In the genomic region with DNA sequence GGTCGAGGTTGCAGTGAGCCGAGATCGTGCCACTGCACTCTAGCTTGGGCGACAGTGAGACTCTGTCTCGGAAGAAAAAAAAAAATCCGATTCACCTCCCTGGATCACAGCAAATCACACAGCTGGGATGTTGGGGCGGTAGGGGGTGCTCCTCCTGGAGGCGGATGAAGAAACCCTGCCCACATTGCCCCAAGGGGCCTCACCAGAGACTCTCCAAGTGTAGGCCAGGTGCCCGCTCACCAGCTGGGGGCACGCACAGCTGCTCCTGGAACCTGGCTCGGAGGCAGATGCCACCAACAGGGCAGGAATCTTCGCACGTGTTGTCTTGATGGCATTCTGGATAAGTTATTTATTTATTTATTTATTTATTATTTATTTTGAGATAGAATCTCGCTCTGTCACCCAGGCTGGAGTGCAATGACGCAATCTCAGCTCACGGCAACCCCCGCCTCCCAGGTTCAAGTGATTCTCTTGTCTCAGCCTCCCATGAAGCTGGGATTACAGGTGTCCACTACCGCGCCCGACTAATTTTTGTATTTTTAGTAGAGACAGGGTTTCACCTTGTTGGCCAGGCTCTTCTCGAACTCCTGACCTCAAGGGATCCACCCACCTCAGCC, we compare ENCODE assay signal across 30 cellular contexts. TPM values are rescaled to one million over a fixed set of nuclear protein-coding genes. Genes with fewer than 3 reads are reported as not detected.
DNase-seq lines count a peak whose midpoint lies in the region; ATAC-seq, FAIRE-seq and TF ChIP-seq lines count a peak whose summit lies in the region.
"Had no signal": no experiment of that assay in that cellular context is flagged by ENCODE, and none has a peak within 500 bp of the region (broad histone marks: within the 10 kb centered on the region; RNA-seq: fewer than 3 reads in every experiment).

No MANE protein-coding gene starts in this region.

- H3K4ac ChIP-seq in trophoblast cell (ENCODE audit: low read depth, low read length), result no peak overlapping the region

- H3K27ac ChIP-seq in HepG2 (ENCODE audit: extremely low read length, insufficient read depth, low read length), result no peak overlapping the region
- no peak overlapping the region for H3K27ac ChIP-seq in right lobe of liver
- H3K27ac ChIP-seq in OCI-LY7 (ENCODE audit: low read depth, low read length, poor library complexity, severe bottlenecking), result no peak overlapping the region
- no peak overlapping the region for H3K27ac ChIP-seq in trophoblast cell (ENCODE audit: low read depth, low read length)
- H3K27ac ChIP-seq: brain microvascular endothelial cell, neutrophil, sigmoid colon, upper lobe of right lung, WERI-Rb-1 had no signal

- H3K27me3 ChIP-seq in HepG2 (ENCODE audit: control insufficient read depth in 1 of 2, insufficient read depth in 2 of 2, low read length in 2 of 2), result no peaks in the 10 kb centered on the region; a peak in 2 of 5 replicates
- H3K27me3 ChIP-seq in right lobe of liver, result no peaks in the 10 kb centered on the region
- no peaks in the 10 kb centered on the region for H3K27me3 ChIP-seq in trophoblast cell (ENCODE audit: insufficient read depth, low read length)
- H3K27me3 ChIP-seq: adrenal gland, brain microvascular endothelial cell, neutrophil, sigmoid colon, upper lobe of right lung had no signal

- no peak overlapping the region for H2BK12ac ChIP-seq in trophoblast cell (ENCODE audit: low read length)

- no peaks in the 10 kb centered on the region for H3K9me3 Mint-ChIP-seq in type B pancreatic cell
- H3K9me3 Mint-ChIP-seq: activated T-cell treated with anti-CD3 and anti-CD28 coated beads, Interleukin-2, amount 50 U/mL, for 4 hours; stimulated activated memory B cell treated with anti-CD40 and anti-IgM and Interleukin-4, amounts not matched to agents 10 μg/mL and 1 μg/mL and 100 μg/mL, for 72 hours had no signal

- H3K4me3 Mint-ChIP-seq in type B pancreatic cell, result peak overlapping the region; percentile 74
- H3K4me3 Mint-ChIP-seq: stimulated activated memory B cell treated with anti-CD40 and anti-IgM and Interleukin-4, amounts not matched to agents 10 μg/mL and 1 μg/mL and 100 μg/mL, for 72 hours had no signal

- H3K4me1 Mint-ChIP-seq in type B pancreatic cell (ENCODE audit: unreplicated experiment), result peaks cover 16% of the 10 kb centered on the region

- WGBS in HepG2 (ENCODE audit: low lambda C conversion rate), result 95% methylated on average over 21 of the region's 21 CpGs
- 93% methylated on average over 12 of the region's 21 CpGs for WGBS in right lobe of liver (ENCODE audit: insufficient coverage, low coverage, low lambda C conversion rate, missing lambda C conversion rate)
- no CpG with 5 or more reads among the region's 21 CpGs for WGBS in trophoblast cell (ENCODE audit: extremely low coverage, insufficient coverage, insufficient read length)

- H3K9me2 ChIP-seq in OCI-LY7 (ENCODE audit: insufficient read depth, low read length), result no peaks in the 10 kb centered on the region

- H2AFZ ChIP-seq in HepG2 (ENCODE audit: low read length), result no peak overlapping the region
- H2AFZ ChIP-seq in OCI-LY7 (ENCODE audit: low read length), result no peak overlapping the region
- no peak overlapping the region for H2AFZ ChIP-seq in trophoblast cell (ENCODE audit: insufficient read depth, low read length, poor library complexity)

- TF ChIP-seq EP300 in HepG2 (IDR thresholded peaks at IDR 0.05; ENCODE audit: low read depth in 2 of 2, low read length in 2 of 2) (no peak), HepG2 (CRISPR knock-in tag; IDR thresholded peaks at IDR 0.05; ENCODE audit: borderline replicate concordance) (no peak)

- H3K23ac ChIP-seq in trophoblast cell (ENCODE audit: low read length), result no peak overlapping the region

- H3K36me3 ChIP-seq in HepG2 (replicated peaks in 1 of 2; ENCODE audit: control insufficient read depth in 1 of 2, insufficient read depth in 2 of 2, low read length in 2 of 2) (peaks cover 12 to 25% of the 10 kb centered on the region in 2 experiments), right lobe of liver (peaks cover 0 to 24% (median 10%) of the 10 kb centered on the region in 4 donors), OCI-LY7 (ENCODE audit: insufficient read depth, low read length) (peaks cover 53% of the 10 kb centered on the region), trophoblast cell (ENCODE audit: control insufficient read depth in 1 of 2, insufficient read depth in 2 of 2, low read length in 2 of 2) (peaks cover 29 to 34% of the 10 kb centered on the region in 2 experiments)

- TF ChIP-seq POLR2A in HepG2 (IDR thresholded peaks at IDR 0.05; ENCODE audit: insufficient read depth in 1 of 2, low read depth in 2 of 2, low read length in 2 of 2), result no peak
- no peak for TF ChIP-seq POLR2A in right lobe of liver (IDR thresholded peaks at IDR 0.05)

- H4K8ac ChIP-seq in trophoblast cell (ENCODE audit: low read depth, low read length), result no peak overlapping the region

- H4K12ac ChIP-seq in trophoblast cell (ENCODE audit: low read depth, low read length), result no peak overlapping the region

- CTCF ChIA-PET in HepG2 (lab: Yijun Ruan, JAX; ENCODE audit: low intra/inter-chr PET ratio, low total read pairs) (no interaction called here), OCI-LY7 (lab: Charles Lee; ENCODE audit: unreplicated experiment) (no interaction called here)

- no peak overlapping the region for H3K18ac ChIP-seq in trophoblast cell (ENCODE audit: low read length)

- POLR2A ChIA-PET in HepG2 (lab: Yijun Ruan, JAX) (interaction anchor here (2.7 kb wide), 1 partner anchor 9 kb away, joined by 22 read pairs; a partner anchor contains a TSS), OCI-LY7 (lab: Charles Lee) (interaction anchor here (1.5 kb wide), 1 partner anchor 9 kb away, joined by 4 read pairs; a partner anchor contains a TSS)

- in situ Hi-C loops in HepG2 (cut with HindIII; ENCODE audit: extremely low pct_ligation_motif_present, low pct_unique_long_range_greater_than_20kb), result no loop called here

- H3K9ac ChIP-seq in HepG2 (ENCODE audit: insufficient read depth, low read depth, low read length) (no peak overlapping the region), trophoblast cell (ENCODE audit: low read length) (no peak overlapping the region)

- peaks cover 32% of the 10 kb centered on the region for H3K4me1 ChIP-seq in HepG2 (ENCODE audit: insufficient read depth, low read length)
- H3K4me1 ChIP-seq in right lobe of liver, result peaks cover 0 to 22% (median 4%) of the 10 kb centered on the region in 4 donors
- peaks cover 17% of the 10 kb centered on the region for H3K4me1 ChIP-seq in OCI-LY7 (ENCODE audit: insufficient read depth, low read length, poor library complexity, severe bottlenecking)
- H3K4me1 ChIP-seq in trophoblast cell (ENCODE audit: control insufficient read depth in 1 of 2, insufficient read depth in 2 of 2, low read length in 2 of 2), result peaks cover 8 to 9% of the 10 kb centered on the region in 2 experiments

- no peak for FAIRE-seq in HepG2 (lab: Jason Lieb, UNC)

- no peak overlapping the region for H2BK120ac ChIP-seq in trophoblast cell (ENCODE audit: insufficient read depth, low read length, poor library complexity)

- DNase-seq in HepG2 (ENCODE audit: low spot score) (no peak), right lobe of liver (no peak), OCI-LY7 (ENCODE audit: low spot score) (no peak), type B pancreatic cell (ENCODE audit: extremely low spot score, unreplicated experiment) (no peak), trophoblast cell (no peak)
- DNase-seq: activated naive CD4-positive, alpha-beta T cell; activated T-cell treated with anti-CD3 and anti-CD28 coated beads, Interleukin-2, amount 50 U/mL, for 4 hours; adrenal gland; brain microvascular endothelial cell; DMS79 treated with DMSO at 0.1 percent for 48 hours; mesenchymal stem cell; NCI-H1105; NCI-H1930; NCI-H2227 treated with DMSO at 0.1 percent for 48 hours; NCI-H526 treated with DMSO at 0.1 percent for 48 hours; SIG-M5; sigmoid colon; stimulated activated CD4-positive, alpha-beta T cell treated with anti-CD3 and anti-CD28 coated beads, Interleukin-4, amount 100 ng/mL, for 4 hours; substantia nigra; T-helper 9 cell; upper lobe of right lung; WERI-Rb-1 had no signal

- no peak overlapping the region for H4K91ac ChIP-seq in trophoblast cell (ENCODE audit: low read depth, low read length)

- no TSS peak for BruUV-seq in HepG2 (replicated peaks; lab: Mats Ljungman, UMichigan)
- no TSS peak for BruUV-seq in OCI-LY7 (replicated peaks; lab: Mats Ljungman, UMichigan)

- no peaks in the 10 kb centered on the region for H3K36me3 Mint-ChIP-seq in type B pancreatic cell

- intact Hi-C loops in HepG2 (cut with micrococcal nuclease; ENCODE audit: unreplicated experiment), result no loop called here
- intact Hi-C loops in right lobe of liver (cut with DNase I), result no loop called here
- intact Hi-C loops in OCI-LY7 (cut with micrococcal nuclease; ENCODE audit: unreplicated experiment), result no loop called here

- no peak for TF ChIP-seq RAD21 in HepG2 (CRISPR knock-in tag; IDR thresholded peaks at IDR 0.05)

- H3K79me1 ChIP-seq in trophoblast cell (ENCODE audit: low read length), result peaks cover 13% of the 10 kb centered on the region

- no peak overlapping the region for H3K27ac Mint-ChIP-seq in type B pancreatic cell
- H3K27ac Mint-ChIP-seq: stimulated activated memory B cell treated with anti-CD40 and anti-IgM and Interleukin-4, amounts not matched to agents 10 μg/mL and 1 μg/mL and 100 μg/mL, for 72 hours had no signal

- peaks cover 5% of the 10 kb centered on the region; the same call in 1 of the 2 replicates for H4K20me1 ChIP-seq in HepG2 (ENCODE audit: insufficient read depth, low read length)
- no peaks in the 10 kb centered on the region for H4K20me1 ChIP-seq in OCI-LY7 (ENCODE audit: insufficient read depth, low read length)

- no peaks in the 10 kb centered on the region for H3K9me3 ChIP-seq in HepG2 (ENCODE audit: low read length)
- no peaks in the 10 kb centered on the region for H3K9me3 ChIP-seq in right lobe of liver
- no peaks in the 10 kb centered on the region for H3K9me3 ChIP-seq in OCI-LY7 (ENCODE audit: low read length)
- no peaks in the 10 kb centered on the region for H3K9me3 ChIP-seq in trophoblast cell (ENCODE audit: insufficient read depth, low read depth, low read length)
- H3K9me3 ChIP-seq: adrenal gland, Caco-2, neutrophil, sigmoid colon, upper lobe of right lung had no signal

- peaks cover 41% of the 10 kb centered on the region for H3K79me2 ChIP-seq in HepG2 (ENCODE audit: insufficient read depth, low read length)
- H3K79me2 ChIP-seq in OCI-LY7 (ENCODE audit: insufficient read depth, low read depth, low read length), result peaks cover 45% of the 10 kb centered on the region
- peaks cover 13% of the 10 kb centered on the region for H3K79me2 ChIP-seq in trophoblast cell (ENCODE audit: control insufficient read depth, insufficient read depth, low read length, poor library complexity)

- H3K4me2 ChIP-seq in HepG2 (ENCODE audit: low read depth, low read length) (no peak overlapping the region), OCI-LY7 (ENCODE audit: low read length) (no peak overlapping the region), trophoblast cell (ENCODE audit: low read length) (no peak overlapping the region)

- TF ChIP-seq CTCF in HepG2 (CRISPR knock-in tag; IDR thresholded peaks at IDR 0.05), result no peak
- TF ChIP-seq CTCF in right lobe of liver (IDR thresholded peaks at IDR 0.05), result no peak
- peak; percentile 12; the same call in 1 of the 2 replicates for TF ChIP-seq CTCF in OCI-LY7 (conservative IDR thresholded peaks at IDR 0.05; ENCODE audit: low read length)
- TF ChIP-seq CTCF in type B pancreatic cell (conservative IDR thresholded peaks at IDR 0.05), result no peak

- H2BK5ac ChIP-seq in trophoblast cell (ENCODE audit: low read depth, low read length, poor library complexity), result no peak overlapping the region

- ATAC-seq in HepG2, result no peak
- no peak for ATAC-seq in right lobe of liver
- no peak for ATAC-seq in HG02588 (IDR thresholded peaks at IDR 0.05; ENCODE audit: unreplicated experiment)
- ATAC-seq: activated T-cell treated with anti-CD3 and anti-CD28 coated beads, Interleukin-2, amount 50 U/mL, for 4 hours; left lobe of liver; Panc1; stimulated activated memory B cell treated with anti-CD40 and anti-IgM and Interleukin-4, amounts not matched to agents 10 μg/mL and 1 μg/mL and 100 μg/mL, for 72 hours; upper lobe of right lung had no signal

- no peak overlapping the region for H3K14ac ChIP-seq in trophoblast cell (ENCODE audit: low read length)

- no peak overlapping the region for H2AK5ac ChIP-seq in trophoblast cell (ENCODE audit: low read length)

- no peaks in the 10 kb centered on the region for H3K27me3 Mint-ChIP-seq in type B pancreatic cell
- H3K27me3 Mint-ChIP-seq: B cell; progenitor cell of endocrine pancreas; stimulated activated memory B cell treated with anti-CD40 and anti-IgM and Interleukin-4, amounts not matched to agents 10 μg/mL and 1 μg/mL and 100 μg/mL, for 72 hours had no signal

- no peak overlapping the region for H3K4me3 ChIP-seq in HepG2 (replicated peaks in 1 of 3; ENCODE audit: insufficient read depth in 1 of 3, low read depth in 2 of 3, low read length in 3 of 3)
- no peak overlapping the region for H3K4me3 ChIP-seq in right lobe of liver
- H3K4me3 ChIP-seq in OCI-LY7 (ENCODE audit: low read depth, low read length, poor library complexity, severe bottlenecking), result no peak overlapping the region
- H3K4me3 ChIP-seq in trophoblast cell (ENCODE audit: low read depth, low read length), result no peak overlapping the region
- H3K4me3 ChIP-seq: adrenal gland, sigmoid colon, upper lobe of right lung had no signal

RNA-seq across cellular contexts. Expression of a gene that starts 3.1 kb away (rescaled TPM):
- total RNA-seq in HepG2 (2016; rRNA removed; fragmentation: Illumina TruSeq; extraction: Trizol) (214 and 216 TPM in 2 replicates), right lobe of liver (100 to 1,000 TPM in 4 of 6 experiments, 10 to 100 TPM in 2; 59.6 to 202 (median 172) TPM), OCI-LY7 (2022) (143 and 187 TPM in 2 replicates), type B pancreatic cell (ENCODE audit: low replicate concordance) (191 and 290 TPM in 2 replicates)
- total RNA-seq in HepG2 (2016; cell fraction: cytosol; rRNA removed; fragmentation: Illumina TruSeq; extraction: Trizol; ENCODE audit: low read depth), result 181 and 320 TPM in 2 replicates
- total RNA-seq in HepG2 (2016; cell fraction: insoluble cytoplasmic fraction; rRNA removed; fragmentation: Illumina TruSeq; extraction: Trizol), result 205 and 210 TPM in 2 replicates
- total RNA-seq in HepG2 (2016; cell fraction: membrane; rRNA removed; fragmentation: Illumina TruSeq; extraction: Trizol), result 252 and 309 TPM in 2 replicates
- 63.8 and 65.4 TPM in 2 replicates for total RNA-seq in HepG2 (2016; cell fraction: nucleus; rRNA removed; fragmentation: Illumina TruSeq; extraction: Trizol)
- polyA plus RNA-seq in HepG2 (2011; rRNA removed), result 111 and 125 TPM in 2 replicates
- 81.4 and 152 TPM in 2 replicates for polyA plus RNA-seq in HepG2 (2011; cell fraction: cytosol; rRNA removed)
- polyA plus RNA-seq in HepG2 (2011; cell fraction: nucleus; rRNA removed), result 46.6 and 47.9 TPM in 2 replicates
- 92.9 and 123 TPM in 2 replicates for polyA plus RNA-seq in HepG2 (2012)
- polyA plus RNA-seq in HepG2 (2016; cell fraction: cytosol; fragmentation: Illumina TruSeq; extraction: Trizol; ENCODE audit: low read depth), result 249 and 487 TPM in 2 replicates
- polyA plus RNA-seq in HepG2 (2016; cell fraction: insoluble cytoplasmic fraction; fragmentation: Illumina TruSeq; extraction: Trizol; ENCODE audit: low read depth), result 158 and 171 TPM in 2 replicates
- 210 and 295 TPM in 2 replicates for polyA plus RNA-seq in HepG2 (2016; cell fraction: membrane; fragmentation: Illumina TruSeq; extraction: Trizol; ENCODE audit: low read depth)
- 98.1 and 120 TPM in 2 replicates for polyA plus RNA-seq in HepG2 (2016; cell fraction: nucleus; fragmentation: Illumina TruSeq; extraction: Trizol; ENCODE audit: insufficient read depth, low read depth)
- polyA minus RNA-seq in HepG2 (2011; rRNA and poly(A)+ RNA removed; ENCODE audit: low replicate concordance), result 32.9 and 62.2 TPM in 2 replicates
- 12.7 and 18.7 TPM in 2 replicates for polyA minus RNA-seq in HepG2 (2011; cell fraction: cytosol; rRNA and poly(A)+ RNA removed)
- 15.9 and 18.2 TPM in 2 replicates for polyA minus RNA-seq in HepG2 (2011; cell fraction: nucleus; rRNA and poly(A)+ RNA removed)
- total RNA-seq in OCI-LY7 (2014; rRNA removed; shearing (Covaris generic)), result 85.3 and 86.2 TPM in 2 replicates
- 125 and 128 TPM in 2 replicates for polyA plus RNA-seq in trophoblast cell (2013)

RNA-seq across cellular contexts. Expression of a gene that starts 9.5 kb away (rescaled TPM):
- total RNA-seq in HepG2 (2016; rRNA removed; fragmentation: Illumina TruSeq; extraction: Trizol) (58.9 and 76.9 TPM in 2 replicates), right lobe of liver (10 to 100 TPM; 27.3 to 72.1 (median 30.1) TPM), OCI-LY7 (2022) (168 TPM in 2 replicates), type B pancreatic cell (ENCODE audit: low replicate concordance) (78.8 and 110 TPM in 2 replicates)
- total RNA-seq in HepG2 (2016; cell fraction: cytosol; rRNA removed; fragmentation: Illumina TruSeq; extraction: Trizol; ENCODE audit: low read depth), result 18.4 and 19.5 TPM in 2 replicates
- 59.4 and 81.3 TPM in 2 replicates for total RNA-seq in HepG2 (2016; cell fraction: insoluble cytoplasmic fraction; rRNA removed; fragmentation: Illumina TruSeq; extraction: Trizol)
- 58.1 and 59.8 TPM in 2 replicates for total RNA-seq in HepG2 (2016; cell fraction: membrane; rRNA removed; fragmentation: Illumina TruSeq; extraction: Trizol)
- 37.4 and 41.1 TPM in 2 replicates for total RNA-seq in HepG2 (2016; cell fraction: nucleus; rRNA removed; fragmentation: Illumina TruSeq; extraction: Trizol)
- polyA plus RNA-seq in HepG2 (2011; rRNA removed), result 21.2 and 32.4 TPM in 2 replicates
- polyA plus RNA-seq in HepG2 (2011; cell fraction: cytosol; rRNA removed), result 25.5 and 43.1 TPM in 2 replicates
- polyA plus RNA-seq in HepG2 (2011; cell fraction: nucleus; rRNA removed), result 88.4 and 96.9 TPM in 2 replicates
- 21.4 and 34.5 TPM in 2 replicates for polyA plus RNA-seq in HepG2 (2012)
- polyA plus RNA-seq in HepG2 (2016; cell fraction: cytosol; fragmentation: Illumina TruSeq; extraction: Trizol; ENCODE audit: low read depth), result 19.9 and 20.7 TPM in 2 replicates
- 57.2 and 62.2 TPM in 2 replicates for polyA plus RNA-seq in HepG2 (2016; cell fraction: insoluble cytoplasmic fraction; fragmentation: Illumina TruSeq; extraction: Trizol; ENCODE audit: low read depth)
- 39.6 and 43.3 TPM in 2 replicates for polyA plus RNA-seq in HepG2 (2016; cell fraction: membrane; fragmentation: Illumina TruSeq; extraction: Trizol; ENCODE audit: low read depth)
- polyA plus RNA-seq in HepG2 (2016; cell fraction: nucleus; fragmentation: Illumina TruSeq; extraction: Trizol; ENCODE audit: insufficient read depth, low read depth), result 100 and 109 TPM in 2 replicates
- polyA minus RNA-seq in HepG2 (2011; rRNA and poly(A)+ RNA removed; ENCODE audit: low replicate concordance), result 65.5 and 79.2 TPM in 2 replicates
- polyA minus RNA-seq in HepG2 (2011; cell fraction: cytosol; rRNA and poly(A)+ RNA removed), result 29.4 and 32.5 TPM in 2 replicates
- polyA minus RNA-seq in HepG2 (2011; cell fraction: nucleus; rRNA and poly(A)+ RNA removed), result 20.1 and 22.0 TPM in 2 replicates
- total RNA-seq in OCI-LY7 (2014; rRNA removed; shearing (Covaris generic)), result 147 and 172 TPM in 2 replicates
- 98.4 and 103 TPM in 2 replicates for polyA plus RNA-seq in trophoblast cell (2013)

RNA-seq across cellular contexts. Expression of a gene that starts 34.1 kb away (rescaled TPM):
- 10.2 and 17.1 TPM in 2 replicates for total RNA-seq in HepG2 (2016; rRNA removed; fragmentation: Illumina TruSeq; extraction: Trizol)
- 10.6 and 10.7 TPM in 2 replicates for total RNA-seq in HepG2 (2016; cell fraction: cytosol; rRNA removed; fragmentation: Illumina TruSeq; extraction: Trizol; ENCODE audit: low read depth)
- 10.3 and 17.0 TPM in 2 replicates for total RNA-seq in HepG2 (2016; cell fraction: insoluble cytoplasmic fraction; rRNA removed; fragmentation: Illumina TruSeq; extraction: Trizol)
- 27.7 and 29.2 TPM in 2 replicates for total RNA-seq in HepG2 (2016; cell fraction: membrane; rRNA removed; fragmentation: Illumina TruSeq; extraction: Trizol)
- 4.7 and 6.4 TPM in 2 replicates for total RNA-seq in HepG2 (2016; cell fraction: nucleus; rRNA removed; fragmentation: Illumina TruSeq; extraction: Trizol)
- polyA plus RNA-seq in HepG2 (2011; rRNA removed), result 3.6 and 5.8 TPM in 2 replicates
- polyA plus RNA-seq in HepG2 (2011; cell fraction: cytosol; rRNA removed), result 5.0 and 10.1 TPM in 2 replicates
- polyA plus RNA-seq in HepG2 (2011; cell fraction: nucleus; rRNA removed), result 6.6 and 7.0 TPM in 2 replicates
- 5.7 and 7.1 TPM in 2 replicates for polyA plus RNA-seq in HepG2 (2012)
- 9.6 and 10.4 TPM in 2 replicates for polyA plus RNA-seq in HepG2 (2016; cell fraction: cytosol; fragmentation: Illumina TruSeq; extraction: Trizol; ENCODE audit: low read depth)
- 15.4 and 15.7 TPM in 2 replicates for polyA plus RNA-seq in HepG2 (2016; cell fraction: insoluble cytoplasmic fraction; fragmentation: Illumina TruSeq; extraction: Trizol; ENCODE audit: low read depth)
- 19.9 and 23.7 TPM in 2 replicates for polyA plus RNA-seq in HepG2 (2016; cell fraction: membrane; fragmentation: Illumina TruSeq; extraction: Trizol; ENCODE audit: low read depth)
- 10.8 and 12.5 TPM in 2 replicates for polyA plus RNA-seq in HepG2 (2016; cell fraction: nucleus; fragmentation: Illumina TruSeq; extraction: Trizol; ENCODE audit: insufficient read depth, low read depth)
- polyA minus RNA-seq in HepG2 (2011; rRNA and poly(A)+ RNA removed; ENCODE audit: low replicate concordance), result 6.0 and 19.1 TPM in 2 replicates
- polyA minus RNA-seq in HepG2 (2011; cell fraction: cytosol; rRNA and poly(A)+ RNA removed), result 19.3 and 20.6 TPM in 2 replicates
- 3.0 TPM in 2 replicates for polyA minus RNA-seq in HepG2 (2011; cell fraction: nucleus; rRNA and poly(A)+ RNA removed)
- 10 to 100 TPM in 3 of 6 experiments, 1 to 10 TPM in 3; 6.7 to 16.6 (median 10.3) TPM for total RNA-seq in right lobe of liver
- total RNA-seq in OCI-LY7 (2014; rRNA removed; shearing (Covaris generic)), result 11.7 and 13.6 TPM in 2 replicates
- total RNA-seq in OCI-LY7 (2022), result 9.4 and 11.9 TPM in 2 replicates
- 79.0 and 82.0 TPM in 2 replicates for total RNA-seq in type B pancreatic cell (ENCODE audit: low replicate concordance)
- polyA plus RNA-seq in trophoblast cell (2013), result 102 and 105 TPM in 2 replicates

RNA-seq across cellular contexts. Expression of a gene that starts 50.2 kb away (rescaled TPM):
- total RNA-seq in HepG2 (2016; rRNA removed; fragmentation: Illumina TruSeq; extraction: Trizol), result 38.0 and 53.2 TPM in 2 replicates
- 24.5 and 28.5 TPM in 2 replicates for total RNA-seq in HepG2 (2016; cell fraction: cytosol; rRNA removed; fragmentation: Illumina TruSeq; extraction: Trizol; ENCODE audit: low read depth)
- 29.0 and 50.0 TPM in 2 replicates for total RNA-seq in HepG2 (2016; cell fraction: insoluble cytoplasmic fraction; rRNA removed; fragmentation: Illumina TruSeq; extraction: Trizol)
- 81.6 and 83.0 TPM in 2 replicates for total RNA-seq in HepG2 (2016; cell fraction: membrane; rRNA removed; fragmentation: Illumina TruSeq; extraction: Trizol)
- 28.3 and 35.7 TPM in 2 replicates for total RNA-seq in HepG2 (2016; cell fraction: nucleus; rRNA removed; fragmentation: Illumina TruSeq; extraction: Trizol)
- 51.4 and 52.0 TPM in 2 replicates for polyA plus RNA-seq in HepG2 (2011; rRNA removed)
- polyA plus RNA-seq in HepG2 (2011; cell fraction: cytosol; rRNA removed), result 39.6 and 81.0 TPM in 2 replicates
- polyA plus RNA-seq in HepG2 (2011; cell fraction: nucleus; rRNA removed), result 168 and 260 TPM in 2 replicates
- 51.8 and 53.9 TPM in 2 replicates for polyA plus RNA-seq in HepG2 (2012)
- 65.0 and 68.6 TPM in 2 replicates for polyA plus RNA-seq in HepG2 (2016; cell fraction: cytosol; fragmentation: Illumina TruSeq; extraction: Trizol; ENCODE audit: low read depth)
- 77.8 and 91.9 TPM in 2 replicates for polyA plus RNA-seq in HepG2 (2016; cell fraction: insoluble cytoplasmic fraction; fragmentation: Illumina TruSeq; extraction: Trizol; ENCODE audit: low read depth)
- polyA plus RNA-seq in HepG2 (2016; cell fraction: membrane; fragmentation: Illumina TruSeq; extraction: Trizol; ENCODE audit: low read depth), result 123 and 140 TPM in 2 replicates
- polyA plus RNA-seq in HepG2 (2016; cell fraction: nucleus; fragmentation: Illumina TruSeq; extraction: Trizol; ENCODE audit: insufficient read depth, low read depth), result 119 and 120 TPM in 2 replicates
- polyA minus RNA-seq in HepG2 (2011; rRNA and poly(A)+ RNA removed; ENCODE audit: low replicate concordance), result 55.1 and 105 TPM in 2 replicates
- 44.3 and 47.1 TPM in 2 replicates for polyA minus RNA-seq in HepG2 (2011; cell fraction: cytosol; rRNA and poly(A)+ RNA removed)
- 17.8 and 22.5 TPM in 2 replicates for polyA minus RNA-seq in HepG2 (2011; cell fraction: nucleus; rRNA and poly(A)+ RNA removed)
- 10 to 100 TPM; 11.0 to 30.1 (median 15.9) TPM for total RNA-seq in right lobe of liver
- total RNA-seq in OCI-LY7 (2014; rRNA removed; shearing (Covaris generic)), result 413 and 518 TPM in 2 replicates
- total RNA-seq in OCI-LY7 (2022), result 811 and 878 TPM in 2 replicates
- 134 and 193 TPM in 2 replicates for total RNA-seq in type B pancreatic cell (ENCODE audit: low replicate concordance)
- polyA plus RNA-seq in trophoblast cell (2013), result 148 and 149 TPM in 2 replicates
